In the genomic region with DNA sequence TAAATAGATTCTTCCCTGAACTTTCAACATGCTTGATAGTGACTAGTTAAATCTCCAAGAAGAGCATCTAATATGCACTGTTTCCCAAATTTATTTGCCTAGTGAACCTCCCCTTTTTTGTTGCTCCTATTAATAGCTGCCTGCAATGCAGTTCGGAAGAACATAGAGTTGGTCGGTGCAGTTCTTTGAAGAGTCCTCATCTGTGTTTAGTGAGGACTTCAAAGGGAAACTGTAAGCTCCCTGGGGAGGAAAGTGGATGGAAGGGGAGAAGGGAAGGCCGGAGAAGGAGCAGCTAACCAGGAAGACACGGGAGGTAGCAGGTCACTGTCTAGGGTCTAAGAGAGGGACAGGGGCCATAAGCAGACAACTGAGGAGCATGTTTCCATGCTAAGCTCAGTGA, we compare ENCODE assay signal across 14 cellular contexts. TPM values are rescaled to one million over a fixed set of nuclear protein-coding genes. Genes with fewer than 3 reads are reported as not detected.
DNase-seq lines count a peak whose midpoint lies in the region; ATAC-seq and TF ChIP-seq lines count a peak whose summit lies in the region.
"Had no signal": no experiment of that assay in that cellular context is flagged by ENCODE, and none has a peak within 500 bp of the region (broad histone marks: within the 10 kb centered on the region; RNA-seq: fewer than 3 reads in every experiment).

No MANE protein-coding gene starts in this region.

- H3K27me3 ChIP-seq in HL-60 (ENCODE audit: insufficient read depth, poor library complexity, severe bottlenecking), result no peaks in the 10 kb centered on the region
- H3K27me3 ChIP-seq: neural progenitor cell had no signal

- no peaks in the 10 kb centered on the region for H3K9me3 Mint-ChIP-seq in activated naive CD8-positive, alpha-beta T cell treated with anti-CD3 and anti-CD28 coated beads for 36 hours
- no peaks in the 10 kb centered on the region for H3K9me3 Mint-ChIP-seq in nephron
- H3K9me3 Mint-ChIP-seq: brain, neural progenitor cell had no signal

- H3K4me3 Mint-ChIP-seq in activated naive CD8-positive, alpha-beta T cell treated with anti-CD3 and anti-CD28 coated beads for 36 hours, result peak overlapping the region; percentile 37
- H3K4me3 Mint-ChIP-seq in nephron, result no peak overlapping the region
- H3K4me3 Mint-ChIP-seq: brain, neural progenitor cell had no signal

- peaks cover 3% of the 10 kb centered on the region for H3K36me3 Mint-ChIP-seq in activated naive CD8-positive, alpha-beta T cell treated with anti-CD3 and anti-CD28 coated beads for 36 hours
- H3K36me3 Mint-ChIP-seq in nephron (ENCODE audit: low read depth), result no peaks in the 10 kb centered on the region
- H3K36me3 Mint-ChIP-seq: brain, neural progenitor cell had no signal

- DNase-seq in DMS53 (lab: John Stamatoyannopoulos, UW) (peak; percentile 18), DMS53 treated with DMSO at 0.1 percent for 48 hours (lab: John Stamatoyannopoulos, UW; ENCODE audit: unreplicated experiment) (no peak), HL-60 (ENCODE audit: low read depth in 1 of 2, low spot score in 1 of 2) (no peak), NCI-H69 (lab: John Stamatoyannopoulos, UW) (no peak), KG1 (lab: John Stamatoyannopoulos, UW) (no peak)
- no peak for DNase-seq in activated naive CD8-positive, alpha-beta T cell treated with anti-CD3 and anti-CD28 coated beads for 36 hours
- DNase-seq: Calu3, head of caudate nucleus had no signal

- peak overlapping the region; percentile 74 for H3K27ac Mint-ChIP-seq in activated naive CD8-positive, alpha-beta T cell treated with anti-CD3 and anti-CD28 coated beads for 36 hours
- H3K27ac Mint-ChIP-seq in nephron, result peak overlapping the region in 2 of 3 experiments; percentile 18 to 19
- H3K27ac Mint-ChIP-seq: brain, neural progenitor cell had no signal

- H3K27ac ChIP-seq in HL-60 (replicated peaks), result peak overlapping the region; percentile 80
- H3K27ac ChIP-seq: 22Rv1, neural progenitor cell had no signal

- TF ChIP-seq CTCF in HL-60 (IDR thresholded peaks at IDR 0.05; ENCODE audit: insufficient read depth, low read length) (no peak), nephron (IDR thresholded peaks at IDR 0.05; ENCODE audit: unreplicated experiment in 3 of 3) (no peak)

- H3K4me1 Mint-ChIP-seq in activated naive CD8-positive, alpha-beta T cell treated with anti-CD3 and anti-CD28 coated beads for 36 hours, result peaks cover 84% of the 10 kb centered on the region
- peaks cover 11% of the 10 kb centered on the region for H3K4me1 Mint-ChIP-seq in nephron

- no peak for ATAC-seq in HG02759 (IDR thresholded peaks at IDR 0.05; ENCODE audit: unreplicated experiment)

- H3K27me3 Mint-ChIP-seq in activated naive CD8-positive, alpha-beta T cell treated with anti-CD3 and anti-CD28 coated beads for 36 hours, result no peaks in the 10 kb centered on the region
- H3K27me3 Mint-ChIP-seq in nephron (ENCODE audit: low read depth), result no peaks in the 10 kb centered on the region
- H3K27me3 Mint-ChIP-seq: brain had no signal

- no peak overlapping the region for H3K4me3 ChIP-seq in HL-60 (replicated peaks; ENCODE audit: insufficient read depth, low read length)
- H3K4me3 ChIP-seq: neural progenitor cell, skin epidermis had no signal

RNA-seq across cellular contexts. Expression of a gene that starts 48.9 kb away (rescaled TPM):
- 10 to 100 TPM; 15.2 to 15.6 TPM for total RNA-seq in activated naive CD8-positive, alpha-beta T cell treated with anti-CD3 and anti-CD28 coated beads for 36 hours

RNA-seq across cellular contexts. Expression of a gene that starts 49.5 kb away (rescaled TPM):
- total RNA-seq in activated naive CD8-positive, alpha-beta T cell treated with anti-CD3 and anti-CD28 coated beads for 36 hours, result 10 to 100 TPM; 78.3 to 85.4 TPM
